15 cellular contexts compared by ENCODE assay signal in the genomic region with DNA sequence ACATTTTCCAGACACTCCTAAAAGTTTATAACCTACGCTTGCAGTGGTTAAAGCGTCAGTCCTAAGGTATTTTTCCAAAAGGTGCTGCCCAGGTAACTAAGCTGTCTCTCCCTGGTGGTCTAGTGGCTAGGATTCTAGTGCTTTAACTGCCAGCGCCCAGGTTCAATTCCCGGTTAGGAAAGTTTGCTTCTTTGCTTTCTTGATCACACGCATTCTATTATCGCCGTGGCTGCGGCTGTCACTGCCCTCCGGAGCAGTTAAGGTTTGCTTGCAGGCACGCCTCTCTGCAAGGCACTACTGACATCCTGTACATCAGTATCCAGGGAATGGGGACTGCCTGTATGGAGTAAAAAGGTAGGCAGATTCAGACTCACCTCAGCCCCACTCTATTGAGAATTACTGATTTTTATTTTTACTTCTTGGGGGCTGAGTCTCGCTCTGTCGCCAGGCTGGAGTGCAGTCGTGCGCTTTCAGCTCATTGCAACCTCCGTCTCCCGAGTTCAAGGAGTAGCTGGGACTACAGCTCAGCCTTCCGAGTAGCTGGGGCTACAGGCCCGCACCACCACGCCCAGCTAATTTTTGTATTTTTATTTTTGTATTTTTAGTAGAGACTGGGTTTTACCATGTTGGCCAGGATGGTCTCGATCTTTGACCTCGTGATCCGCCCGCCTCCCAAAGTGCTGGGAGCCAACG. TPM values are rescaled to one million over a fixed set of nuclear protein-coding genes. Genes with fewer than 3 reads are reported as not detected.
DNase-seq lines count a peak whose midpoint lies in the region; ATAC-seq and TF ChIP-seq lines count a peak whose summit lies in the region.
"Had no signal": no experiment of that assay in that cellular context is flagged by ENCODE, and none has a peak within 500 bp of the region (broad histone marks: within the 10 kb centered on the region; RNA-seq: fewer than 3 reads in every experiment).

No MANE protein-coding gene starts in this region.

- no peaks in the 10 kb centered on the region for H3K27me3 ChIP-seq in osteoblast (ENCODE audit: insufficient read depth, low read length)
- H3K27me3 ChIP-seq: right atrium auricular region had no signal

- H3K36me3 ChIP-seq in osteoblast (ENCODE audit: insufficient read depth, low read length): no peaks in the 10 kb centered on the region
- H3K36me3 ChIP-seq: right atrium auricular region, tibial artery had no signal

- DNase-seq in activated naive CD8-positive, alpha-beta T cell treated with anti-CD3 and anti-CD28 coated beads, Interleukin-2, amount 50 U/mL, for 24 hours: no peak
- DNase-seq in NCI-H748 treated with DMSO at 0.1 percent for 48 hours (lab: John Stamatoyannopoulos, UW) (peak; percentile 9), epithelial cell of esophagus (ENCODE audit: low read depth) (peak; percentile 14), osteoblast (ENCODE audit: insufficient read length, low spot score, missing footprints) (peak; percentile 69), hippocampal formation (lab: John Stamatoyannopoulos, UW) (no peak)
- no peak for DNase-seq in activated CD8-positive, alpha-beta memory T cell treated with anti-CD3 and anti-CD28 coated beads, Interleukin-2, amount 50 U/mL, for 48 hours
- no peak for DNase-seq in NK-92 treated with Interleukin-12 subunit alpha and Interleukin-12 subunit beta, amount 100 ng/mL, for 24 hours (lab: John Stamatoyannopoulos, UW)
- DNase-seq: activated CD8-positive, alpha-beta T cell treated with anti-CD3 and anti-CD28 coated beads, Interleukin-2, amount 10 ng/mL, durations not matched to agents 7 days and 5 days; effector CD4-positive, alpha-beta T cell; glutamatergic neuron; SK-N-SH; tibial artery had no signal

- H3K4me2 ChIP-seq in osteoblast (ENCODE audit: insufficient read depth, low read length): no peak overlapping the region

- no peak overlapping the region for H3K27ac Mint-ChIP-seq in activated naive CD8-positive, alpha-beta T cell
- H3K27ac Mint-ChIP-seq in activated naive CD8-positive, alpha-beta T cell treated with anti-CD3 and anti-CD28 coated beads, Interleukin-2, amount 50 U/mL, for 24 hours: no peak overlapping the region

- peak overlapping the region; percentile 81 for H3K4me3 Mint-ChIP-seq in activated naive CD8-positive, alpha-beta T cell
- no peak overlapping the region for H3K4me3 Mint-ChIP-seq in activated naive CD8-positive, alpha-beta T cell treated with anti-CD3 and anti-CD28 coated beads, Interleukin-2, amount 50 U/mL, for 24 hours

- no peak overlapping the region for H2AFZ ChIP-seq in osteoblast (ENCODE audit: low read length)

- no peak for TF ChIP-seq CTCF in epithelial cell of esophagus (IDR thresholded peaks at IDR 0.05; ENCODE audit: insufficient read depth, low read depth, low read length, missing control alignments)
- no peak for TF ChIP-seq CTCF in osteoblast (IDR thresholded peaks at IDR 0.05; ENCODE audit: extremely low read depth, low read depth, low read length)

- H3K4me3 ChIP-seq in epithelial cell of esophagus (ENCODE audit: low read length): no peak overlapping the region
- H3K4me3 ChIP-seq in osteoblast (ENCODE audit: insufficient read depth, low read length): no peak overlapping the region

- peaks cover 3% of the 10 kb centered on the region for H3K27me3 Mint-ChIP-seq in activated naive CD8-positive, alpha-beta T cell
- H3K27me3 Mint-ChIP-seq in activated naive CD8-positive, alpha-beta T cell treated with anti-CD3 and anti-CD28 coated beads, Interleukin-2, amount 50 U/mL, for 24 hours: peaks cover 5% of the 10 kb centered on the region

- no peak for ATAC-seq in activated naive CD8-positive, alpha-beta T cell treated with anti-CD3 and anti-CD28 coated beads, Interleukin-2, amount 50 U/mL, for 24 hours

- H3K9me3 ChIP-seq in osteoblast (ENCODE audit: low read depth, low read length): no peaks in the 10 kb centered on the region
- H3K9me3 ChIP-seq: right atrium auricular region, SK-N-SH, tibial artery had no signal

- no peaks in the 10 kb centered on the region for H3K9me3 Mint-ChIP-seq in activated naive CD8-positive, alpha-beta T cell (ENCODE audit: low read depth)
- no peaks in the 10 kb centered on the region for H3K9me3 Mint-ChIP-seq in activated naive CD8-positive, alpha-beta T cell treated with anti-CD3 and anti-CD28 coated beads, Interleukin-2, amount 50 U/mL, for 24 hours

- H3K36me3 Mint-ChIP-seq in activated naive CD8-positive, alpha-beta T cell: peaks cover under 1% of the 10 kb centered on the region
- H3K36me3 Mint-ChIP-seq in activated naive CD8-positive, alpha-beta T cell treated with anti-CD3 and anti-CD28 coated beads, Interleukin-2, amount 50 U/mL, for 24 hours (ENCODE audit: low read depth): peaks cover 4% of the 10 kb centered on the region

- H3K4me1 Mint-ChIP-seq in activated naive CD8-positive, alpha-beta T cell (ENCODE audit: low read depth): peaks cover 4% of the 10 kb centered on the region
- peaks cover 4% of the 10 kb centered on the region for H3K4me1 Mint-ChIP-seq in activated naive CD8-positive, alpha-beta T cell treated with anti-CD3 and anti-CD28 coated beads, Interleukin-2, amount 50 U/mL, for 24 hours

- H3K4me1 ChIP-seq in osteoblast (ENCODE audit: insufficient read depth, low read length): no peaks in the 10 kb centered on the region
- H3K4me1 ChIP-seq: right atrium auricular region, tibial artery had no signal

- no peaks in the 10 kb centered on the region for H4K20me1 ChIP-seq in osteoblast (ENCODE audit: insufficient read depth, low read length)

- no peaks in the 10 kb centered on the region for H3K79me2 ChIP-seq in osteoblast (ENCODE audit: insufficient read depth, low read length)

- no peak overlapping the region for H3K27ac ChIP-seq in osteoblast (ENCODE audit: low read depth, low read length)
- H3K27ac ChIP-seq: right atrium auricular region, tibial artery had no signal

RNA-seq across cellular contexts. Expression of gene CFAP126, which starts 53.2 kb away (rescaled TPM):
- not detected in 2 replicates for total RNA-seq in osteoblast
- total RNA-seq: activated CD8-positive, alpha-beta T cell treated with anti-CD3 and anti-CD28 coated beads, Interleukin-2, amount 10 ng/mL, durations not matched to agents 7 days and 5 days; mononuclear cell; right atrium auricular region had no signal

Comparison
In these comparisons a context has a peak if more than half of its experiments do, and no peak if none do; other contexts are left out.
1. DNase-seq: peak in NCI-H748 treated with DMSO at 0.1 percent for 48 hours (single experiment), epithelial cell of esophagus (single experiment) and osteoblast (single experiment); none in activated naive CD8-positive, alpha-beta T cell treated with anti-CD3 and anti-CD28 coated beads, Interleukin-2, amount 50 U/mL, for 24 hours (single experiment), activated CD8-positive, alpha-beta memory T cell treated with anti-CD3 and anti-CD28 coated beads, Interleukin-2, amount 50 U/mL, for 48 hours (single experiment), hippocampal formation (0 of 2) and NK-92 treated with Interleukin-12 subunit alpha and Interleukin-12 subunit beta, amount 100 ng/mL, for 24 hours (single experiment).